17 cellular contexts compared by ENCODE assay signal in the genomic region with DNA sequence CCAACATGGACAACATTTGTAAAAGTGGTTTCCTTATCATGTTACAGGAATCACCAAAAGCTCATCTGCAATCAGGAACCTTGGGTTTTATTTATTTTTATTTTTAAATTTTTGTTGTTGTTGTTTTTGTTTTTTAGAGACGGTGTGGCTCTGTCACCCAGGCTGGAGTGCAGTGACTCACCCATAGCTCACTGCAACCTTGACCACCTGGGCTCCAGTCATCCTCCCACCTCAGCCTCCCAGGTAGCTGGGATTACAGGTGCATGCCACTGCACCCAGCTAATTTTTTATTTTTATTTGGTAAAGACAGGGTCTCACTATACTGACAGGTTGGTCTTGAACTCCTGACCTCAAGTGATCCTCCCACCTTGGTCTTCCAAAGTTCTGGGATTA. TPM values are rescaled to one million over a fixed set of nuclear protein-coding genes. Genes with fewer than 3 reads are reported as not detected.
DNase-seq lines count a peak whose midpoint lies in the region; TF ChIP-seq lines count a peak whose summit lies in the region.
"Had no signal": no experiment of that assay in that cellular context is flagged by ENCODE, and none has a peak within 500 bp of the region (broad histone marks: within the 10 kb centered on the region; RNA-seq: fewer than 3 reads in every experiment).

No MANE protein-coding gene starts in this region.

- H3K36me3 ChIP-seq in mammary epithelial cell (ENCODE audit: insufficient read depth, low read length) (no peaks in the 10 kb centered on the region), breast epithelium (no peaks in the 10 kb centered on the region), PC-9 (ENCODE audit: low read depth) (no peaks in the 10 kb centered on the region), smooth muscle cell (ENCODE audit: low read depth) (no peaks in the 10 kb centered on the region)
- no peaks in the 10 kb centered on the region for H3K36me3 ChIP-seq in effector memory CD4-positive, alpha-beta T cell (ENCODE audit: control insufficient read depth, insufficient read depth, low read length)
- H3K36me3 ChIP-seq: BLaER1, HAP-1 had no signal

- no peaks in the 10 kb centered on the region for H3K79me2 ChIP-seq in mammary epithelial cell (ENCODE audit: insufficient read depth, low read length)
- no peaks in the 10 kb centered on the region for H3K79me2 ChIP-seq in PC-9 (ENCODE audit: low read depth)
- no peaks in the 10 kb centered on the region for H3K79me2 ChIP-seq in smooth muscle cell (ENCODE audit: low read depth)

- BruUV-seq in mammary epithelial cell (replicated peaks; lab: Mats Ljungman, UMichigan) (no TSS peak), PC-9 (replicated peaks; lab: Mats Ljungman, UMichigan) (no TSS peak)

- intact Hi-C loops in mammary epithelial cell (cut with micrococcal nuclease) (loop anchor here (2.0 kb wide), 1 partner anchor 47 kb away; no protein-coding TSS in a partner anchor), breast epithelium (cut with DNase I; ENCODE audit: low total_unique reads) (no loop called here), PC-9 (cut with micrococcal nuclease; ENCODE audit: unreplicated experiment) (no loop called here)

- CTCF ChIA-PET in mammary epithelial cell (lab: Charles Lee; ENCODE audit: low non-redundant PET) (no interaction called here), PC-9 (lab: Charles Lee) (interaction anchor here (0.6 kb wide), 1 partner anchor 337 kb away, joined by 4 read pairs; no protein-coding TSS in a partner anchor)

- H3K27ac ChIP-seq in mammary epithelial cell (ENCODE audit: insufficient read depth, low read depth, low read length) = no peak overlapping the region
- H3K27ac ChIP-seq in breast epithelium = no peak overlapping the region
- H3K27ac ChIP-seq in PC-9 = peak overlapping the region; percentile 89
- H3K27ac ChIP-seq in smooth muscle cell (ENCODE audit: low read depth) = peak overlapping the region; percentile 63
- H3K27ac ChIP-seq in effector memory CD4-positive, alpha-beta T cell (ENCODE audit: insufficient read depth, low read length, poor library complexity, severe bottlenecking) = no peak overlapping the region
- H3K27ac ChIP-seq: BLaER1, GM23248 had no signal

- WGBS in mammary epithelial cell (ENCODE audit: low coverage, missing lambda C conversion rate) = 33% methylated on average over 1 of the region's 1 CpG
- WGBS in smooth muscle cell (ENCODE audit: low lambda C conversion rate) = 73% methylated on average over 1 of the region's 1 CpG

- no peak overlapping the region for H2AFZ ChIP-seq in mammary epithelial cell (ENCODE audit: low read depth, low read length)
- H2AFZ ChIP-seq in PC-9 = no peak overlapping the region; the same call in 1 of the 2 replicates
- H2AFZ ChIP-seq in smooth muscle cell (ENCODE audit: low read depth) = no peak overlapping the region
- H2AFZ ChIP-seq: GM23248 had no signal

- POLR2A ChIA-PET in PC-9 (lab: Charles Lee; ENCODE audit: unreplicated experiment) = interaction anchor here (0.6 kb wide), 1 partner anchor 75 kb away, joined by 6 read pairs; no protein-coding TSS in a partner anchor

- H4K20me1 ChIP-seq in mammary epithelial cell (ENCODE audit: insufficient read depth, low read length) (no peaks in the 10 kb centered on the region), PC-9 (ENCODE audit: insufficient read depth) (no peaks in the 10 kb centered on the region), smooth muscle cell (ENCODE audit: low read depth) (no peaks in the 10 kb centered on the region)
- H4K20me1 ChIP-seq: BLaER1 had no signal

- TF ChIP-seq POLR2A in breast epithelium (IDR thresholded peaks at IDR 0.05) = no peak

- no peak for TF ChIP-seq CTCF in mammary epithelial cell (conservative IDR thresholded peaks at IDR 0.05 in 1 of 2, IDR thresholded peaks at IDR 0.05 in 1 of 2; ENCODE audit: extremely low read depth in 1 of 2, insufficient read depth in 1 of 2, low read depth in 1 of 2, low read length in 2 of 2)
- no peak for TF ChIP-seq CTCF in breast epithelium (IDR thresholded peaks at IDR 0.05)
- no peak for TF ChIP-seq CTCF in PC-9 (conservative IDR thresholded peaks at IDR 0.05)
- TF ChIP-seq CTCF in epithelial cell of esophagus (IDR thresholded peaks at IDR 0.05; ENCODE audit: insufficient read depth, low read depth, low read length, missing control alignments) = no peak
- TF ChIP-seq CTCF in smooth muscle cell (IDR thresholded peaks at IDR 0.05; ENCODE audit: borderline replicate concordance, insufficient read depth, poor library complexity, severe bottlenecking) = no peak
- TF ChIP-seq CTCF in GM10266 (IDR thresholded peaks at IDR 0.05; ENCODE audit: control insufficient read depth, insufficient read depth, low read depth, missing control alignments) = no peak
- no peak for TF ChIP-seq CTCF in GM20000 (IDR thresholded peaks at IDR 0.05; ENCODE audit: extremely low read depth, missing control alignments)

- H3K9ac ChIP-seq in mammary epithelial cell (ENCODE audit: insufficient read depth, low read length) (no peak overlapping the region), smooth muscle cell (ENCODE audit: low read depth) (no peak overlapping the region)
- H3K9ac ChIP-seq: BLaER1, GM23248 had no signal

- dilution Hi-C loops in mammary epithelial cell (cut with HindIII; ENCODE audit: low sequenced_read_pairs) = no loop called here

- no peaks in the 10 kb centered on the region for H3K9me2 ChIP-seq in PC-9 (ENCODE audit: insufficient read depth)

- no peaks in the 10 kb centered on the region for H3K9me3 ChIP-seq in mammary epithelial cell (replicated peaks; ENCODE audit: insufficient read depth, low read length)
- no peaks in the 10 kb centered on the region for H3K9me3 ChIP-seq in breast epithelium
- H3K9me3 ChIP-seq in PC-9 (ENCODE audit: insufficient read depth, low read depth) = no peaks in the 10 kb centered on the region; the same call in 1 of the 2 replicates
- H3K9me3 ChIP-seq in smooth muscle cell (replicated peaks; ENCODE audit: low read depth) = no peaks in the 10 kb centered on the region
- no peaks in the 10 kb centered on the region for H3K9me3 ChIP-seq in effector memory CD4-positive, alpha-beta T cell (ENCODE audit: control insufficient read depth, low read length)
- H3K9me3 ChIP-seq: HAP-1 had no signal

- H3K4me2 ChIP-seq in mammary epithelial cell (ENCODE audit: insufficient read depth, low read depth, low read length) (no peak overlapping the region), PC-9 (0 out of 2 replicates have a peak overlapping the region, but pooled peaks have one; percentile 35), smooth muscle cell (no peak overlapping the region)
- H3K4me2 ChIP-seq: BLaER1 had no signal

- H3K4me3 ChIP-seq in mammary epithelial cell (replicated peaks in 1 of 3; ENCODE audit: insufficient read depth in 1 of 3, low read depth in 2 of 3, low read length in 3 of 3) (no peak overlapping the region), breast epithelium (no peak overlapping the region), PC-9 (no peak overlapping the region), epithelial cell of esophagus (ENCODE audit: low read length) (no peak overlapping the region), smooth muscle cell (no peak overlapping the region)
- H3K4me3 ChIP-seq in effector memory CD4-positive, alpha-beta T cell (ENCODE audit: insufficient read depth, low read depth, low read length, poor library complexity, severe bottlenecking) = no peak overlapping the region
- H3K4me3 ChIP-seq: BLaER1, GM23248, HAP-1 had no signal

- H3K4me1 ChIP-seq in mammary epithelial cell (ENCODE audit: insufficient read depth, low read length) (peaks cover 29% of the 10 kb centered on the region), breast epithelium (no peaks in the 10 kb centered on the region), PC-9 (replicated peaks; ENCODE audit: insufficient read depth) (peaks cover 51% of the 10 kb centered on the region), smooth muscle cell (ENCODE audit: low read depth) (peaks cover 15% of the 10 kb centered on the region)
- H3K4me1 ChIP-seq in effector memory CD4-positive, alpha-beta T cell (ENCODE audit: control insufficient read depth, insufficient read depth, low read length, poor library complexity, severe bottlenecking) = no peaks in the 10 kb centered on the region
- H3K4me1 ChIP-seq: HAP-1 had no signal

- in situ Hi-C loops in mammary epithelial cell (cut with MboI; ENCODE audit: low sequenced_read_pairs in 2 of 2) = no loop called here

- peaks cover 40% of the 10 kb centered on the region for H3F3A ChIP-seq in PC-9 (ENCODE audit: insufficient read depth, low read depth)
- peaks cover 15% of the 10 kb centered on the region for H3F3A ChIP-seq in smooth muscle cell (ENCODE audit: low read depth)

- DNase-seq in mammary epithelial cell = peak; percentile 35
- no peak for DNase-seq in breast epithelium (ENCODE audit: low spot score in 2 of 2)
- DNase-seq in PC-9 = peak; percentile 21 to 40
- DNase-seq in epithelial cell of esophagus (ENCODE audit: low read depth) = peak; percentile 48
- no peak for DNase-seq in smooth muscle cell (lab: John Stamatoyannopoulos, UW; ENCODE audit: unreplicated experiment)
- DNase-seq in GM10266 (ENCODE audit: extremely low spot score) = no peak
- DNase-seq in effector memory CD4-positive, alpha-beta T cell = no peak
- no peak for DNase-seq in GM20000 (ENCODE audit: low spot score)
- DNase-seq: 8988T; CD4-positive, alpha-beta memory T cell; GF-D8; GM23248 had no signal

- no peaks in the 10 kb centered on the region for H3K27me3 ChIP-seq in mammary epithelial cell (ENCODE audit: insufficient read depth, low read length)
- no peaks in the 10 kb centered on the region for H3K27me3 ChIP-seq in breast epithelium
- H3K27me3 ChIP-seq in PC-9 (ENCODE audit: insufficient read depth, low read depth) = no peaks in the 10 kb centered on the region
- H3K27me3 ChIP-seq in smooth muscle cell (ENCODE audit: low read depth) = no peaks in the 10 kb centered on the region
- no peaks in the 10 kb centered on the region for H3K27me3 ChIP-seq in effector memory CD4-positive, alpha-beta T cell (replicated peaks; ENCODE audit: control insufficient read depth, insufficient read depth, low read length, poor library complexity, severe bottlenecking)
- H3K27me3 ChIP-seq: BLaER1 had no signal

RNA-seq across cellular contexts. Expression of gene SERP2, which starts 13.6 kb away (rescaled TPM):
- total RNA-seq in mammary epithelial cell (1 to 10 TPM in 1 of 2 donors, under 1 TPM in 1; 0.94 to 3.0 TPM), breast epithelium (1 to 10 TPM; 2.6 to 6.9 (median 6.4) TPM), PC-9 (2021) (0.70 and 0.90 TPM in 2 replicates), smooth muscle cell (1.1 and 1.8 TPM in 2 replicates)
- polyA plus RNA-seq in mammary epithelial cell (0.87 TPM), smooth muscle cell (1.9 and 2.1 TPM in 2 replicates)
- 6.7 TPM for polyA minus RNA-seq in mammary epithelial cell
- total RNA-seq: CD4-positive, alpha-beta memory T cell; GM12878; H4 had no signal
- polyA plus RNA-seq: CD14-positive monocyte; CD4-positive, alpha-beta memory T cell; GM12878 had no signal

Comparison
In these comparisons a context has a peak if more than half of its experiments do, and no peak if none do; other contexts are left out.
1. DNase-seq: peak in mammary epithelial cell (single experiment), PC-9 (2 of 2) and epithelial cell of esophagus (single experiment); none in breast epithelium (0 of 2), smooth muscle cell (single experiment), GM10266 (single experiment), effector memory CD4-positive, alpha-beta T cell (0 of 3) and GM20000 (single experiment).
2. H3K27ac ChIP-seq: peak in PC-9 (single experiment) and smooth muscle cell (single experiment); none in mammary epithelial cell (single experiment), breast epithelium (0 of 2) and effector memory CD4-positive, alpha-beta T cell (single experiment).